1 cellular context compared by ENCODE assay signal in genomic region chr7:32490127-32490796, GRCh38.
A peak's percentile ranks its signal among the peaks of the same experiment; 100 is the strongest.
TF ChIP-seq lines count a peak whose summit lies in the region.

LSM5 (minus strand) TSS chr7:32490380; CDS start chr7:32490365, 15 bp downstream.

TF ChIP-seq in K562, 482 proteins besides CTCF, POLR2A, EP300 and RAD21 (continued from another document and continues in another):
- no peak for TF ChIP-seq PBX2 (CRISPR knock-in tag; IDR thresholded peaks at IDR 0.05; ENCODE audit: low read depth)
- peak; percentile 59; the same call in 1 of the 2 replicates for TF ChIP-seq PBX2 (tag; conservative IDR thresholded peaks at IDR 0.05; ENCODE audit: low read depth)
- TF ChIP-seq CTCFL (IDR thresholded peaks at IDR 0.05; ENCODE audit: borderline replicate concordance, insufficient read depth, low read depth, low read length, poor library complexity, severe bottlenecking): no peak
- TF ChIP-seq ZNF592 (IDR thresholded peaks at IDR 0.05): no peak
- TF ChIP-seq CBX3 (IDR thresholded peaks at IDR 0.05; ENCODE audit: borderline replicate concordance in 1 of 2, low read length in 2 of 2): peak in 1 of 2 experiments; percentile 87; a peak in 1 of 3 replicates
- 0 out of 2 replicates have a peak, but pooled peaks have one; percentile 33 for TF ChIP-seq SMARCA5 (IDR thresholded peaks at IDR 0.05)
- peak; percentile 28; the same call in 1 of the 2 replicates for TF ChIP-seq ATF3 (IDR thresholded peaks at IDR 0.05)
- peak; percentile 61 for TF ChIP-seq ATF3 (CRISPR knock-in tag; conservative IDR thresholded peaks at IDR 0.05)
- TF ChIP-seq JUND (IDR thresholded peaks at IDR 0.05; ENCODE audit: borderline replicate concordance, low read depth, low read length): peak; percentile 82
- TF ChIP-seq JUND (tag; IDR thresholded peaks at IDR 0.05; ENCODE audit: borderline replicate concordance, low read depth, low read length): peak; percentile 67; the same call in 2 of the 3 replicates
- peak; percentile 90 for TF ChIP-seq ZEB2 (IDR thresholded peaks at IDR 0.05)
- no peak for TF ChIP-seq ZNF277 (CRISPR knock-in tag; IDR thresholded peaks at IDR 0.05; ENCODE audit: borderline replicate concordance)
- TF ChIP-seq THAP12 (CRISPR knock-in tag; IDR thresholded peaks at IDR 0.05): peak; percentile 70; the same call in 1 of the 2 replicates
- TF ChIP-seq HMG20A (CRISPR knock-in tag; conservative IDR thresholded peaks at IDR 0.05): no peak
- TF ChIP-seq ZNF668 (CRISPR knock-in tag; IDR thresholded peaks at IDR 0.05): no peak
- peak; percentile 79 for TF ChIP-seq PML (IDR thresholded peaks at IDR 0.05; ENCODE audit: low read length)
- no peak for TF ChIP-seq PCBP1 (IDR thresholded peaks at IDR 0.05; ENCODE audit: low read depth, low read length, poor library complexity, severe bottlenecking)
- TF ChIP-seq POLR2B (IDR thresholded peaks at IDR 0.05; ENCODE audit: low read depth, partially characterized antibody): peak; percentile 85
- TF ChIP-seq ZNF134 (CRISPR knock-in tag; conservative IDR thresholded peaks at IDR 0.05): 0 out of 2 replicates have a peak, but pooled peaks have one; percentile 1
- TF ChIP-seq POLR2AphosphoS2 (IDR thresholded peaks at IDR 0.05; ENCODE audit: low read length): peak; percentile 78; the same call in 1 of the 2 replicates
- peak; percentile 68; the same call in 1 of the 2 replicates for TF ChIP-seq PHB (CRISPR knock-in tag; IDR thresholded peaks at IDR 0.05)
- TF ChIP-seq ZNF76 (CRISPR knock-in tag; IDR thresholded peaks at IDR 0.05; ENCODE audit: borderline replicate concordance): no peak
- TF ChIP-seq DMBX1 (CRISPR knock-in tag; IDR thresholded peaks at IDR 0.05; ENCODE audit: borderline replicate concordance): peak; percentile 57; the same call in 1 of the 2 replicates
- 0 out of 2 replicates have a peak, but pooled peaks have one; percentile 65 for TF ChIP-seq ZNF232 (CRISPR knock-in tag; IDR thresholded peaks at IDR 0.05)
- peak; percentile 97 for TF ChIP-seq HNRNPLL (IDR thresholded peaks at IDR 0.05; ENCODE audit: low read depth, low read length, poor library complexity, severe bottlenecking)
- no peak for TF ChIP-seq CGGBP1 (CRISPR knock-in tag; IDR thresholded peaks at IDR 0.05)
- peak; percentile 31 for TF ChIP-seq CHD1 (IDR thresholded peaks at IDR 0.05; ENCODE audit: low read length)
- no peak for TF ChIP-seq HNRNPL (IDR thresholded peaks at IDR 0.05; ENCODE audit: low read depth, low read length)
- TF ChIP-seq E2F3 (CRISPR knock-in tag; IDR thresholded peaks at IDR 0.05): 0 out of 2 replicates have a peak, but pooled peaks have one; percentile 41
- TF ChIP-seq ARID4B (CRISPR knock-in tag; IDR thresholded peaks at IDR 0.05): peak; percentile 96
- TF ChIP-seq EHMT2 (IDR thresholded peaks at IDR 0.05): peak; percentile 84; the same call in 1 of the 2 replicates
- peak; percentile 77; the same call in 1 of the 2 replicates for TF ChIP-seq ZNF511 (CRISPR knock-in tag; IDR thresholded peaks at IDR 0.05)
- TF ChIP-seq NKRF (IDR thresholded peaks at IDR 0.05; ENCODE audit: borderline replicate concordance): peak; percentile 94
